In genomic region chr16:57667526-57668258, GRCh38 we compare ENCODE assay signal across 8 cellular contexts. TPM values are rescaled to one million over a fixed set of nuclear protein-coding genes. Genes with fewer than 3 reads are reported as not detected.
DNase-seq lines count a peak whose midpoint lies in the region; ATAC-seq, FAIRE-seq and TF ChIP-seq lines count a peak whose summit lies in the region.
"Had no signal": no experiment of that assay in that cellular context is flagged by ENCODE, and none has a peak within 500 bp of the region (broad histone marks: within the 10 kb centered on the region; RNA-seq: fewer than 3 reads in every experiment).

No MANE protein-coding gene starts in this region.

- no peaks in the 10 kb centered on the region for H3K79me2 ChIP-seq in H9 (ENCODE audit: insufficient read depth, low read length)

- no peaks in the 10 kb centered on the region for H3K79me1 ChIP-seq in H9 (ENCODE audit: insufficient read depth, low read depth, low read length, poor library complexity, severe bottlenecking)

- no peaks in the 10 kb centered on the region for H3K9me3 Mint-ChIP-seq in H9

- WGBS in H9 (ENCODE audit: extremely low coverage, insufficient read length, low lambda C conversion rate): no CpG with 5 or more reads among the region's 17 CpGs
- WGBS in heart left ventricle, 4 donors: 64 to 73% (median 72%) methylated on average over 13 to 17 of the region's 17 CpGs
- WGBS in spleen, 5 donors: 45 to 65% (median 52%) methylated on average over 13 to 17 of the region's 17 CpGs

- intact Hi-C loops in heart left ventricle (cut with DNase I) (no loop called here), spleen (cut with DNase I; ENCODE audit: low total_unique reads) (no loop called here)

- H3K23me2 ChIP-seq in H9 (ENCODE audit: insufficient read length, low read depth, low read length, poor library complexity, severe bottlenecking): no peaks in the 10 kb centered on the region

- H3K4me3 ChIP-seq in heart left ventricle: peak overlapping the region in 1 of 12 donors; percentile 25
- H3K4me3 ChIP-seq in spleen: peak overlapping the region in 3 of 8 donors; percentile 32 to 61 (median 32)
- H3K4me3 ChIP-seq: SK-N-MC had no signal

- no peak overlapping the region for H3K56ac ChIP-seq in H9 (ENCODE audit: insufficient read length, low read depth, low read length)

- no peak overlapping the region for H3T11ph ChIP-seq in H9 (ENCODE audit: low read length)

- H3K9me3 ChIP-seq in H9 (ENCODE audit: control insufficient read depth, low read depth, low read length) (no peaks in the 10 kb centered on the region), heart left ventricle (no peaks in the 10 kb centered on the region), spleen (no peaks in the 10 kb centered on the region)

- peak; percentile 33 to 85 (median 54) for ATAC-seq in heart left ventricle

- no peak for TF ChIP-seq POLR2A in heart left ventricle (IDR thresholded peaks at IDR 0.05)
- no peak for TF ChIP-seq POLR2A in spleen (IDR thresholded peaks at IDR 0.05)

- no peak overlapping the region for H2AFZ ChIP-seq in H9 (ENCODE audit: low read length)

- no peak overlapping the region for H3K23ac ChIP-seq in H9 (ENCODE audit: insufficient read length, low read depth, low read length)

- H3K18ac ChIP-seq in H9 (ENCODE audit: insufficient read length, low read depth, low read length): no peak overlapping the region

- TF ChIP-seq CTCF in H9 (conservative IDR thresholded peaks at IDR 0.05): peak; percentile 68
- TF ChIP-seq CTCF in heart left ventricle (IDR thresholded peaks at IDR 0.05): peak in 5 of 12 donors; percentile 4 to 27 (median 14)
- peak in 8 of 11 experiments; percentile 11 to 77 (median 56) for TF ChIP-seq CTCF in spleen (IDR thresholded peaks at IDR 0.05 in 8 of 11, conservative IDR thresholded peaks at IDR 0.05 in 3 of 11)

- no peak overlapping the region for H3K4ac ChIP-seq in H9 (ENCODE audit: low read depth, low read length)

- H2BK5ac ChIP-seq in H9 (ENCODE audit: insufficient read length, low read length): no peak overlapping the region

- H4K5ac ChIP-seq in H9 (ENCODE audit: insufficient read length, low read depth, low read length): no peak overlapping the region

- H3K4me1 ChIP-seq in H9 (ENCODE audit: insufficient read depth, low read length) (no peaks in the 10 kb centered on the region), heart left ventricle (peaks cover 0 to 17% (median 0%) of the 10 kb centered on the region in 12 donors), spleen (peaks cover 0 to 50% (median 4%) of the 10 kb centered on the region in 6 donors)

- no peak overlapping the region for H4K8ac ChIP-seq in H9 (replicated peaks; ENCODE audit: insufficient read length, low read depth, low read length)

- H3K36me3 ChIP-seq in heart left ventricle (peaks cover 0 to 9% (median 0%) of the 10 kb centered on the region in 9 donors), spleen (peaks cover 0 to 10% (median 0%) of the 10 kb centered on the region in 6 donors)

- no peaks in the 10 kb centered on the region for H3K4me1 Mint-ChIP-seq in H9

- peak overlapping the region in 1 of 3 experiments; percentile 11; a peak in 1 of 7 replicates for H3K27ac Mint-ChIP-seq in H9

- no peaks in the 10 kb centered on the region; a peak in 1 of 7 replicates for H3K36me3 Mint-ChIP-seq in H9 (ENCODE audit: insufficient read depth in 1 of 3, low read depth in 3 of 3)

- H2BK20ac ChIP-seq in H9 (ENCODE audit: low read depth, low read length, poor library complexity, severe bottlenecking): no peak overlapping the region

- H3K27me3 ChIP-seq in H9 (ENCODE audit: insufficient read depth, low read length): no peaks in the 10 kb centered on the region
- no peaks in the 10 kb centered on the region for H3K27me3 ChIP-seq in heart left ventricle
- H3K27me3 ChIP-seq in spleen (replicated peaks in 1 of 7): peaks cover 0 to 17% (median 0%) of the 10 kb centered on the region in 7 donors

- H3K27me3 Mint-ChIP-seq in H9 (ENCODE audit: low read depth): peaks cover 2% of the 10 kb centered on the region; the same call in 1 of the 2 replicates

- no peak overlapping the region for H2BK15ac ChIP-seq in H9 (ENCODE audit: low read depth, low read length)

- H4K20me1 ChIP-seq in H9 (ENCODE audit: control insufficient read depth, insufficient read depth, insufficient read length): no peaks in the 10 kb centered on the region

- no peak overlapping the region; the same call in 1 of the 2 replicates for H3K14ac ChIP-seq in H9 (ENCODE audit: insufficient read depth, low read length)

- DNase-seq in H9: peak; percentile 57
- peak; percentile 64 for DNase-seq in RCC 7860 (ENCODE audit: low spot score)
- peak in 3 of 5 donors; percentile 40 to 54 (median 50) for DNase-seq in heart left ventricle
- DNase-seq in spleen: peak; percentile 93
- no peak for DNase-seq in NCI-H1105 treated with DMSO at 0.1 percent for 48 hours (lab: John Stamatoyannopoulos, UW)
- DNase-seq in activated gamma-delta T cell treated with Interleukin-2 at 50 U/mL for 16 hours: no peak
- no peak for DNase-seq in inferior parietal cortex (ENCODE audit: extremely low spot score)

- no peak overlapping the region for H3K4me3 Mint-ChIP-seq in H9

- FAIRE-seq in RCC 7860 (lab: Jason Lieb, UNC): no peak

- no peak overlapping the region for H3K9ac ChIP-seq in H9 (ENCODE audit: extremely low read depth, insufficient read length, low read length)

- no peak overlapping the region for H3K4me2 ChIP-seq in H9 (ENCODE audit: insufficient read depth, insufficient read length, low read length)

- H2BK120ac ChIP-seq in H9 (ENCODE audit: low read depth, low read length, poor library complexity, severe bottlenecking): no peak overlapping the region

- no peak overlapping the region for H3K27ac ChIP-seq in H9 (ENCODE audit: insufficient read length, low read depth, low read length)
- peak overlapping the region in 3 of 12 donors; percentile 26 to 49 (median 44) for H3K27ac ChIP-seq in heart left ventricle
- H3K27ac ChIP-seq in spleen: peak overlapping the region in 7 of 8 donors; percentile 72 to 95 (median 88)
- H3K27ac ChIP-seq: SK-N-MC had no signal

- no peak overlapping the region for H2AK5ac ChIP-seq in H9 (ENCODE audit: insufficient read length, low read length)

- no peak overlapping the region for H2BK12ac ChIP-seq in H9 (ENCODE audit: insufficient read length, low read depth, low read length)

- no peak overlapping the region for H4K91ac ChIP-seq in H9 (ENCODE audit: insufficient read length, low read depth, low read length)

RNA-seq across cellular contexts. Expression of gene ADGRG3, which starts 0.4 kb away (rescaled TPM):
- total RNA-seq in H9 (2021): 0.46 and 0.64 TPM in 2 replicates
- 1 to 10 TPM in 1 of 9 donors, under 1 TPM in 8; 0.12 to 1.4 (median 0.53) TPM for total RNA-seq in heart left ventricle
- under 1 TPM; 0.15 to 0.61 TPM for polyA plus RNA-seq in heart left ventricle
- total RNA-seq in spleen: 100 to 1,000 TPM in 2 of 7 donors, 10 to 100 TPM in 5; 16.6 to 116 (median 34.2) TPM
- 10 to 100 TPM in 1 of 3 donors, 1 to 10 TPM in 2; 2.5 to 15.3 (median 8.5) TPM for polyA plus RNA-seq in spleen

RNA-seq across cellular contexts. Expression of gene DRC7, which starts 26.9 kb away (rescaled TPM):
- 0.72 TPM in 1 of 2 replicates, not detected in the other for total RNA-seq in H9 (2021)
- under 1 TPM in 1 of 9 donors, not detected in 8; 0.29 TPM for total RNA-seq in heart left ventricle
- polyA plus RNA-seq in heart left ventricle: not detected
- total RNA-seq in spleen: 1 to 10 TPM in 1 of 7 donors, under 1 TPM in 2, not detected in 4; 0.20 to 2.1 (median 0.60) TPM
- polyA plus RNA-seq in spleen: under 1 TPM; 0.03 to 0.11 (median 0.06) TPM

RNA-seq across cellular contexts. Expression of gene ADGRG1, which starts 39.3 kb away (rescaled TPM):
- total RNA-seq in H9 (2021): 0.57 and 1.1 TPM in 2 replicates
- 10 to 100 TPM; 15.2 to 65.2 (median 17.5) TPM for total RNA-seq in heart left ventricle
- polyA plus RNA-seq in heart left ventricle: 10 to 100 TPM; 14.1 to 23.3 TPM
- total RNA-seq in spleen: 10 to 100 TPM in 4 of 7 donors, 1 to 10 TPM in 3; 6.9 to 23.7 (median 10.5) TPM
- polyA plus RNA-seq in spleen: 1 to 10 TPM; 1.0 to 2.7 (median 1.2) TPM

Comparison
In these comparisons a context has a peak if more than half of its experiments do, and no peak if none do; other contexts are left out.
1. DNase-seq: peak in H9 (single experiment), RCC 7860 (single experiment), heart left ventricle (3 of 5) and spleen (single experiment); none in NCI-H1105 treated with DMSO at 0.1 percent for 48 hours (single experiment), activated gamma-delta T cell treated with Interleukin-2 at 50 U/mL for 16 hours (single experiment) and inferior parietal cortex (single experiment).
2. RNA of gene ADGRG3, which starts 0.4 kb away (total RNA-seq): 16.6 to 116 TPM in spleen; 0.12 to 1.4 TPM in heart left ventricle and 0.46 to 0.64 TPM in H9; every median in the first group is over 4 times any median in the second.